Comparison of ENCODE assay signal across 8 cellular contexts in the genomic region with DNA sequence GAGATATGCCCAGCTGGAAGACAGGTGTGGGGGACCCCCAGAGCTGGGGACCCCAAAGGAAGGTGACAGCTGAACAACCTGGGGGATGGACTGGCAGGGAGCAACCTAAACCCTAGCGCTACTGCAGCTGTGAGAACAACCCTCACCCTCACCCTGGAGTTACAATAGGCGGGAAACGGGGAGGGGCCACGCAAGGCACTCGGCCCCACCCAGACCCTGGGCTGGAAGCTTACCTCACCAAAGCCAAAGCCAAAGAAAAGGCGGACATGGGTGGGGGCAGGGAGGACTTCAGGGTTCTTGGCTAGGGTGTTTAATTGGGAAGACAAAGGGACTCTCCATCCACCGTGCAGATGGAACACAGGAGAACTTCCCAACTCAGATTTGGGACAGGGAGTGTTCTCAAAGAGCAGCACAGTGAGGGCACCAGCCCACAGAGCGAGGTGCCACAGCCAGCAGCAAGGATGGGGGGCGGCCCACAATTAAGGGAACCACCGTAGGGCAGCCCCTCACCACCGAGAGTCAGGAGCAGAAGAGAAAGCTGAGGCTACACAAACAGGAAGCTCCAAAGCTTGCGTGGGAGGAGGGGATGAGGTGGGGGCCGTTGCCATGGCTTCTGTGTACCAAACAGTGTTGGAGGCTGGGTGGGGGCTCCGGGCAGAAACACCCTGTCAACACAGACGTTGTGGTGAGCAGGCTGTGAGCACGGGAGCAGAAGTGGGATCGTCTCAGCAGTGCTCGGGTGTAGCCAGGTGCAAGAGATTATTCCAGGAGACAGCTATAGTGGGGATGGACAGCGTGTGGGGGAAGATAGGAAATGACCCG.
DNase-seq lines count a peak whose midpoint lies in the region; ATAC-seq and TF ChIP-seq lines count a peak whose summit lies in the region.

No MANE protein-coding gene starts in this region.

- peak overlapping the region; percentile 96 for H3K4me3 ChIP-seq in GM12864 (ENCODE audit: low read depth, low read length)
- peak overlapping the region; percentile 100 for H3K4me3 ChIP-seq in brain microvascular endothelial cell (ENCODE audit: low read depth, low read length)

- H3K36me3 ChIP-seq in brain microvascular endothelial cell (replicated peaks) = peaks cover 17% of the 10 kb centered on the region

- in situ Hi-C loops in brain microvascular endothelial cell (cut with HindIII; ENCODE audit: low pct_ligation_motif_present, low sequenced_read_pairs) = no loop called here

- peak; percentile 25 for ATAC-seq in HG02588 (IDR thresholded peaks at IDR 0.05; ENCODE audit: unreplicated experiment)

- DNase-seq in GM12864 (ENCODE audit: low read depth) = peak; percentile 56
- peak; percentile 44 for DNase-seq in NCI-H1092 (lab: John Stamatoyannopoulos, UW)
- DNase-seq in UCSD-AML1 (lab: John Stamatoyannopoulos, UW; ENCODE audit: unreplicated experiment) = peak; percentile 83
- peak; percentile 95 for DNase-seq in brain microvascular endothelial cell
- DNase-seq in kidney tubule cell (ENCODE audit: low spot score) = peak; percentile 88
- DNase-seq in stimulated activated CD4-positive, alpha-beta T cell treated with anti-CD3 and anti-CD28 coated beads, Interleukin-2, amount 100 ng/mL, for 4 hours (ENCODE audit: low read depth) = peak; percentile 71
- no peak for DNase-seq in D341Med (ENCODE audit: low spot score)

- TF ChIP-seq CTCF in GM12864 (IDR thresholded peaks at IDR 0.05; ENCODE audit: low read depth, low read length, missing control alignments) (no peak), brain microvascular endothelial cell (IDR thresholded peaks at IDR 0.05; ENCODE audit: low read depth, low read length, missing control alignments) (no peak)

- peak overlapping the region; percentile 97 for H3K27ac ChIP-seq in brain microvascular endothelial cell

- no peaks in the 10 kb centered on the region for H3K27me3 ChIP-seq in brain microvascular endothelial cell (replicated peaks)
